ENCODE assay signal across 8 cellular contexts in genomic region chr1:18927082-18927653, GRCh38. TPM values are rescaled to one million over a fixed set of nuclear protein-coding genes. Genes with fewer than 3 reads are reported as not detected.
DNase-seq lines count a peak whose midpoint lies in the region; ATAC-seq, FAIRE-seq and TF ChIP-seq lines count a peak whose summit lies in the region.

No MANE protein-coding gene starts in this region.

- DNase-seq in DND-41, result peak; percentile 73
- DNase-seq in fibroblast of lung (ENCODE audit: low read depth in 2 of 2), result no peak
- no peak for DNase-seq in thyroid gland
- DNase-seq in mesendoderm, result no peak
- DNase-seq in NCI-H146 (lab: John Stamatoyannopoulos, UW), result no peak
- no peak for DNase-seq in H54 (ENCODE audit: insufficient read length, low spot score)

- H3K56ac ChIP-seq in mesendoderm (ENCODE audit: low read length), result no peak overlapping the region

- H3K27me3 ChIP-seq in DND-41 (ENCODE audit: insufficient read depth, low read length, poor library complexity) (no peaks in the 10 kb centered on the region), fibroblast of lung (ENCODE audit: control insufficient read depth, insufficient read depth, low read length) (no peaks in the 10 kb centered on the region), thyroid gland (no peaks in the 10 kb centered on the region), mesendoderm (ENCODE audit: insufficient read depth, low read length, poor library complexity) (no peaks in the 10 kb centered on the region)

- H2BK120ac ChIP-seq in mesendoderm (ENCODE audit: low read depth, low read length), result no peak overlapping the region

- peaks cover 3% of the 10 kb centered on the region for H3K9me3 Mint-ChIP-seq in T-helper 1 cell treated with Interleukin-12 subunit alpha and Interleukin-12 subunit beta and Interleukin-4 antibody, amounts not matched to agents 30 μg/mL and 1 μg/mL, for 36 hours

- H3K4me3 ChIP-seq in DND-41 (ENCODE audit: low read depth in 1 of 2, low read length in 2 of 2) (peak overlapping the region in 1 of 2 experiments; percentile 60; a peak in 2 of 4 replicates), fibroblast of lung (replicated peaks in 1 of 4; ENCODE audit: control extremely low read depth in 1 of 4, insufficient read depth in 1 of 4, low read depth in 3 of 4, low read length in 4 of 4) (peak overlapping the region in 1 of 4 experiments; percentile 28), thyroid gland (replicated peaks in 1 of 3) (peak overlapping the region in 1 of 3 donors; percentile 5), mesendoderm (ENCODE audit: low read length) (no peak overlapping the region)

- no peak overlapping the region for H2BK5ac ChIP-seq in mesendoderm (ENCODE audit: low read length)

- H3K27ac Mint-ChIP-seq in T-helper 1 cell treated with Interleukin-12 subunit alpha and Interleukin-12 subunit beta and Interleukin-4 antibody, amounts not matched to agents 30 μg/mL and 1 μg/mL, for 36 hours, result peak overlapping the region; percentile 99

- H3K4me3 Mint-ChIP-seq in T-helper 1 cell treated with Interleukin-12 subunit alpha and Interleukin-12 subunit beta and Interleukin-4 antibody, amounts not matched to agents 30 μg/mL and 1 μg/mL, for 36 hours, result peak overlapping the region; percentile 65

- H3K79me2 ChIP-seq in DND-41 (ENCODE audit: insufficient read depth, low read length), result no peaks in the 10 kb centered on the region
- peaks cover 42% of the 10 kb centered on the region for H3K79me2 ChIP-seq in fibroblast of lung (ENCODE audit: control insufficient read depth, insufficient read depth, low read length)
- H3K79me2 ChIP-seq in mesendoderm (ENCODE audit: control insufficient read depth, insufficient read depth, low read length), result peaks cover 4% of the 10 kb centered on the region

- no peak for TF ChIP-seq POLR2A in thyroid gland (IDR thresholded peaks at IDR 0.05)
- no peak for TF ChIP-seq POLR2A in H54 (IDR thresholded peaks at IDR 0.05; ENCODE audit: low read depth, low read length)

- H3K4ac ChIP-seq in mesendoderm (ENCODE audit: low read depth, low read length), result no peak overlapping the region

- H2AK5ac ChIP-seq in mesendoderm (ENCODE audit: low read length), result no peak overlapping the region

- no peak overlapping the region for H3K18ac ChIP-seq in mesendoderm (ENCODE audit: low read length)

- H4K8ac ChIP-seq in mesendoderm (ENCODE audit: low read depth, low read length), result no peak overlapping the region

- H3K9me3 ChIP-seq in DND-41 (ENCODE audit: insufficient read depth, low read length, severe bottlenecking), result no peaks in the 10 kb centered on the region
- no peaks in the 10 kb centered on the region for H3K9me3 ChIP-seq in fibroblast of lung (ENCODE audit: control insufficient read depth, insufficient read depth, low read depth, low read length)
- no peaks in the 10 kb centered on the region for H3K9me3 ChIP-seq in thyroid gland

- H4K20me1 ChIP-seq in DND-41 (ENCODE audit: insufficient read depth, low read length) (peaks cover 15% of the 10 kb centered on the region; the same call in 1 of the 2 replicates), fibroblast of lung (ENCODE audit: control insufficient read depth, extremely low read depth, insufficient read depth, low read length) (no peaks in the 10 kb centered on the region)

- H3K36me3 ChIP-seq in DND-41 (ENCODE audit: insufficient read depth, low read length) (no peaks in the 10 kb centered on the region), fibroblast of lung (ENCODE audit: control insufficient read depth, insufficient read depth, low read length) (no peaks in the 10 kb centered on the region), thyroid gland (no peaks in the 10 kb centered on the region), mesendoderm (ENCODE audit: control insufficient read depth, insufficient read depth, low read length) (no peaks in the 10 kb centered on the region)

- peaks cover 54% of the 10 kb centered on the region for H3K4me1 Mint-ChIP-seq in T-helper 1 cell treated with Interleukin-12 subunit alpha and Interleukin-12 subunit beta and Interleukin-4 antibody, amounts not matched to agents 30 μg/mL and 1 μg/mL, for 36 hours (ENCODE audit: low read depth)

- H3K23ac ChIP-seq in mesendoderm (ENCODE audit: low read length), result no peak overlapping the region

- peaks cover 7% of the 10 kb centered on the region for H3K36me3 Mint-ChIP-seq in T-helper 1 cell treated with Interleukin-12 subunit alpha and Interleukin-12 subunit beta and Interleukin-4 antibody, amounts not matched to agents 30 μg/mL and 1 μg/mL, for 36 hours (ENCODE audit: low read depth)

- H2AFZ ChIP-seq in DND-41 (ENCODE audit: low read depth, low read length), result peak overlapping the region; percentile 81
- H2AFZ ChIP-seq in fibroblast of lung (ENCODE audit: low read length), result no peak overlapping the region

- H2BK15ac ChIP-seq in mesendoderm (replicated peaks; ENCODE audit: low read depth), result no peak overlapping the region

- no peak for FAIRE-seq in H54 (lab: Jason Lieb, UNC)

- H3K4me1 ChIP-seq in DND-41 (ENCODE audit: insufficient read depth, low read length) (peaks cover 34% of the 10 kb centered on the region), fibroblast of lung (ENCODE audit: control insufficient read depth, extremely low read depth, insufficient read depth, low read length) (peaks cover 55% of the 10 kb centered on the region), thyroid gland (peaks cover 45 to 76% of the 10 kb centered on the region in 2 donors), mesendoderm (ENCODE audit: control insufficient read depth, low read depth, low read length) (peaks cover 4% of the 10 kb centered on the region)

- ATAC-seq in DND-41 (ENCODE audit: insufficient read depth, low read depth) (peak; percentile 63), HG02642 (IDR thresholded peaks at IDR 0.05; ENCODE audit: poor library complexity, unreplicated experiment) (peak; percentile 21)

- peaks cover 8% of the 10 kb centered on the region for H3K79me1 ChIP-seq in mesendoderm (ENCODE audit: low read length)

- intact Hi-C loops in thyroid gland (cut with DNase I), result no loop called here

- H3K4me2 ChIP-seq in DND-41 (ENCODE audit: insufficient read depth, low read length) (peak overlapping the region; percentile 79), fibroblast of lung (ENCODE audit: extremely low read depth, insufficient read depth, low read length) (peak overlapping the region; percentile 44), mesendoderm (ENCODE audit: low read length) (no peak overlapping the region)

- no peak overlapping the region for H4K5ac ChIP-seq in mesendoderm (ENCODE audit: low read length)

- H3K27ac ChIP-seq in DND-41 (ENCODE audit: low read length), result peak overlapping the region; percentile 94
- peak overlapping the region; percentile 94 for H3K27ac ChIP-seq in fibroblast of lung (ENCODE audit: insufficient read depth, low read length)
- peak overlapping the region; percentile 47 to 76 (median 73) for H3K27ac ChIP-seq in thyroid gland
- no peak overlapping the region for H3K27ac ChIP-seq in mesendoderm (ENCODE audit: low read depth, low read length)

- no peaks in the 10 kb centered on the region for H3K27me3 Mint-ChIP-seq in T-helper 1 cell treated with Interleukin-12 subunit alpha and Interleukin-12 subunit beta and Interleukin-4 antibody, amounts not matched to agents 30 μg/mL and 1 μg/mL, for 36 hours (ENCODE audit: low read depth)

- WGBS in thyroid gland, 2 donors, result 84 to 100% methylated on average over 1 to 15 of the region's 16 CpGs
- WGBS in mesendoderm (ENCODE audit: extremely low coverage, insufficient coverage, low lambda C conversion rate), result no CpG with 5 or more reads among the region's 16 CpGs

- TF ChIP-seq CTCF in DND-41 (IDR thresholded peaks at IDR 0.05; ENCODE audit: borderline replicate concordance, extremely low read depth, low read length, poor library complexity, severe bottlenecking) (no peak), fibroblast of lung (conservative IDR thresholded peaks at IDR 0.05 in 1 of 2, IDR thresholded peaks at IDR 0.05 in 1 of 2; ENCODE audit: low read depth in 1 of 2, low read length in 2 of 2) (no peak), thyroid gland (IDR thresholded peaks at IDR 0.05) (no peak)

- peak overlapping the region; percentile 73 for H3K9ac ChIP-seq in DND-41 (ENCODE audit: low read depth, low read length)
- H3K9ac ChIP-seq in fibroblast of lung (ENCODE audit: insufficient read depth, low read length), result peak overlapping the region; percentile 46
- no peak overlapping the region for H3K9ac ChIP-seq in mesendoderm (ENCODE audit: low read length)

RNA-seq across cellular contexts. Expression of gene ALDH4A1, which starts 24.8 kb away (rescaled TPM):
- total RNA-seq in fibroblast of lung, result 6.9 and 11.9 TPM in 2 replicates
- 6.9 and 8.3 TPM in 2 replicates for polyA plus RNA-seq in fibroblast of lung
- polyA plus RNA-seq in fibroblast of lung (2012), result 11.6 and 12.9 TPM in 2 replicates
- polyA minus RNA-seq in fibroblast of lung (ENCODE audit: low replicate concordance), result 19.6 and 20.0 TPM in 2 replicates
- 10 to 100 TPM in 3 of 4 donors, 1 to 10 TPM in 1; 5.4 to 29.9 (median 18.6) TPM for total RNA-seq in thyroid gland
- 12.5 TPM for polyA plus RNA-seq in mesendoderm (2013, experiment 1 of 2)
- 11.6 TPM for polyA plus RNA-seq in mesendoderm (2013, experiment 2 of 2)

RNA-seq across cellular contexts. Expression of gene IFFO2, which starts 29.3 kb away (rescaled TPM):
- total RNA-seq in fibroblast of lung (5.6 and 5.8 TPM in 2 replicates), thyroid gland (10 to 100 TPM in 3 of 4 donors, 1 to 10 TPM in 1; 7.2 to 11.3 (median 10.1) TPM)
- polyA plus RNA-seq in fibroblast of lung, result 7.3 and 10.4 TPM in 2 replicates
- polyA plus RNA-seq in fibroblast of lung (2012), result 7.1 and 8.5 TPM in 2 replicates
- 18.6 and 27.1 TPM in 2 replicates for polyA minus RNA-seq in fibroblast of lung (ENCODE audit: low replicate concordance)
- 10.7 TPM for polyA plus RNA-seq in mesendoderm (2013, experiment 1 of 2)
- 11.3 TPM for polyA plus RNA-seq in mesendoderm (2013, experiment 2 of 2)
